In the genomic region with DNA sequence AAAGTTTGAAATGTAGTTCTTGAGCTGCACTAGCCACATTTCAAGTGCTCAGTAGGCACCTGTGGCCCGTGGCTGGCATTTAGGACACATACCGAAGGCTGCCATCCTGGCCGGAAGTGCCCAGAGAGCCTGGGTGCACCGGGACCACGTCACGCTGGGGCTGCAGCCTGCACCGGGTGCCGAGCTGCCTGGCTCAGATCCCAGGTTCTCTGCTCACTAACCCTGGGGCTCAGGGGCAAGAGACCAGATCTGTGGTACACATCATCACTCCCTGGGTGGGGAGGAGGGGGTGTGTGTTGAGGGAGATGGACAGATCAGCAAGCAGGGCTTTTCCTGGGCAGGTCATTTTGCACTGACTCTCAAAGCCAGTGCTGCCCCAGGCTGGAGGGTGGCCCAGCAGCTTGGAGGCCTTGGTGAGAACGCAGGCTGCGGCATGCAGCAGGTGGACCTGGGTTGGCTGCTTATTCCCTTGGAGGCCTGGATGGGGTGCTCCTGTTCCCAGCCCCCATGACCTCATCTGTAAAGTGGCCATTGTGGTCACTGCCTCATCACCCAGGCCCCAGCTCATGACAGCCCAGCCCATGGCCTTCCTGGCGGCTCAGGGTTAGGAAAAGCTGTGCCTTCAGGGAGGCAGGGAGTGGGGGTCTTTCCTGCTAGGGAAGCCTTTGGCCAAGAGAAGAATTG, we compare ENCODE assay signal across 22 cellular contexts.
"Had no signal": no experiment of that assay in that cellular context is flagged by ENCODE, and none has a peak within 500 bp of the region (broad histone marks: within the 10 kb centered on the region; RNA-seq: fewer than 3 reads in every experiment).

No MANE protein-coding gene starts in this region.

- DNase-seq: activated B cell treated with CpG ODN at 0.5 μM for 24 hours; activated CD4-positive, alpha-beta T cell treated with anti-CD3 and anti-CD28 coated beads for 1 hour; activated CD4-positive, alpha-beta T cell treated with anti-CD3 and anti-CD28 coated beads, Interleukin-2, amount 10 ng/mL, durations not matched to agents 24 days and 14 days; activated CD4-positive, alpha-beta T cell treated with anti-CD3 and anti-CD28 coated beads, Interleukin-2, amount 50 U/mL, for 48 hours; activated CD8-positive, alpha-beta memory T cell treated with anti-CD3 and anti-CD28 coated beads, Interleukin-2, amount 10 ng/mL, durations not matched to agents 7 days and 5 days; activated effector memory CD4-positive, alpha-beta T cell treated with Interleukin-2 at 50 U/mL for 16 hours; activated naive CD4-positive, alpha-beta T cell; activated T-cell treated with anti-CD3 and anti-CD28 coated beads, Interleukin-2, amount 50 U/mL, for 24 hours; caudate nucleus; MM.1S; NCI-H1105 treated with DMSO at 0.1 percent for 48 hours; NCI-H1436 treated with DMSO at 0.1 percent for 48 hours; NCI-H187; NCI-H2081; NCI-H446; NCI-H524; PC-3; SHP77; T-helper 17 cell; T-helper 9 cell had no signal

- H3K4me1 ChIP-seq: breast epithelium, SJSA1 had no signal

- H3K36me3 ChIP-seq: breast epithelium had no signal

- H3K4me3 ChIP-seq: breast epithelium, SJSA1 had no signal

- H3K27me3 ChIP-seq: breast epithelium, SJSA1 had no signal

- ATAC-seq: activated CD8-positive, alpha-beta memory T cell treated with anti-CD3 and anti-CD28 coated beads, Interleukin-2, amount 10 ng/mL, durations not matched to agents 7 days and 5 days; PC-3; T-helper 17 cell had no signal

- H3K27ac ChIP-seq: breast epithelium, SJSA1 had no signal

- H3K9me3 ChIP-seq: breast epithelium, SJSA1 had no signal
